ENCODE assay signal across 8 cellular contexts in the genomic region with DNA sequence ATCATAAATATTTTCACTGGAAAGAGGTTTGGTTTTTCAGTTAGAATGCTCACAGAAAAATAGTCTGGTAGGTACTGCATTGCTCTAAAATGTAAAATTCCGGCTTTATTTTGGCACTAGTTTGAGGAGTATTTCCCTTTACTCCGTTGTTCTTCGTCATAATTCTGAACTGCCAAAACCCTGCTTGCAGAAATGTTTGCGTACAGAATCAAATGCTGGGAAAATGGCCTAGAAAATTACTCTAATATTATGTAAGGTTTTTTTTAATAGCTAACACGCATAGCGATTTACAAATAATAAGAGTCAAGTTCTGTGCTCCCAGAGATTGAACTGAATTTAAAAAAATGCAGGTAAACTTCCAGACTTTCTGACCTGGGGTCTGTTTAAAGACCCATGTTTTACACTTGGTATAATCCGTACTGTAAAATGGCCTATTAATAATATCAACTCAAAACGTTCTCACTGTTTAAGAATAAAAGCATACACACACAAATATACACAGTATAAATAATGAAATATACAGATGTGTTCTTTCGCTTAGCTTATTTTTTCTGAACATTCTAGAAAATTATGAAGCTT. TPM values are rescaled to one million over a fixed set of nuclear protein-coding genes. Genes with fewer than 3 reads are reported as not detected.
A peak's percentile ranks its signal among the peaks of the same experiment; 100 is the strongest.
DNase-seq lines count a peak whose midpoint lies in the region; ATAC-seq, FAIRE-seq and TF ChIP-seq lines count a peak whose summit lies in the region.

No MANE protein-coding gene starts in this region.

- no peak for FAIRE-seq in K562 (lab: Jason Lieb, UNC)

- H3K4me3 ChIP-seq in heart left ventricle (peak overlapping the region in 10 of 12 donors; percentile 48 to 86 (median 74)), K562 (no peak overlapping the region), vagina (peak overlapping the region; percentile 63 to 93)

- no peak for ATAC-seq in heart left ventricle
- no peak for ATAC-seq in K562
- ATAC-seq in memory B cell (ENCODE audit: low read depth), result no peak

- no peak for TF ChIP-seq RAD21 in K562 (CRISPR knock-in tag; conservative IDR thresholded peaks at IDR 0.05 in 1 of 2, IDR thresholded peaks at IDR 0.05 in 1 of 2)

- intact Hi-C loops in heart left ventricle (cut with DNase I), result loop anchor here in 1 of 10 donors (2.0 kb wide), 1 partner anchor 23 kb away; a partner anchor contains a TSS
- intact Hi-C loops in cardiac septum (cut with DNase I), result no loop called here
- intact Hi-C loops in K562 (cut with micrococcal nuclease), result no loop called here
- intact Hi-C loops in vagina (cut with DNase I), result no loop called here

- TF ChIP-seq CTCF in heart left ventricle (IDR thresholded peaks at IDR 0.05) (no peak), K562 (IDR thresholded peaks at IDR 0.05 in 2 of 3, conservative IDR thresholded peaks at IDR 0.05 in 1 of 3; ENCODE audit: insufficient read depth in 2 of 3, low read depth in 1 of 3, low read length in 3 of 3) (no peak), vagina (IDR thresholded peaks at IDR 0.05) (no peak)

- TF ChIP-seq POLR2A in heart left ventricle (IDR thresholded peaks at IDR 0.05) (no peak), K562 (conservative IDR thresholded peaks at IDR 0.05) (no peak), vagina (IDR thresholded peaks at IDR 0.05) (no peak)

- no peak overlapping the region for H3K9ac ChIP-seq in K562 (ENCODE audit: insufficient read depth in 1 of 2, low read depth in 2 of 2, low read length in 2 of 2)

- H3K4me2 ChIP-seq in K562 (ENCODE audit: insufficient read depth, low read length), result peak overlapping the region; percentile 97; the same call in 1 of the 2 replicates

- WGBS in heart left ventricle, 4 donors, result 76 to 81% (median 80%) methylated on average over 9 of the region's 9 CpGs
- WGBS in K562 (ENCODE audit: insufficient coverage, low coverage, missing lambda C conversion rate), result 33% methylated on average over 9 of the region's 9 CpGs

- TF ChIP-seq EP300 in K562 (IDR thresholded peaks at IDR 0.05; ENCODE audit: low read length), result no peak

- H3K9me3 ChIP-seq in heart left ventricle (no peaks in the 10 kb centered on the region), K562 (replicated peaks; ENCODE audit: control insufficient read depth, insufficient read depth, low read depth, low read length) (no peaks in the 10 kb centered on the region), vagina (no peaks in the 10 kb centered on the region)

- H3K4me3 Mint-ChIP-seq in memory B cell, result peak overlapping the region; percentile 95

- no peaks in the 10 kb centered on the region for H3K9me1 ChIP-seq in K562 (ENCODE audit: control insufficient read depth, insufficient read depth, low read length)

- H3K79me2 ChIP-seq in K562 (ENCODE audit: control insufficient read depth, insufficient read depth, low read length), result no peaks in the 10 kb centered on the region

- CTCF ChIA-PET in K562 (lab: Yijun Ruan, JAX; ENCODE audit: low intra/inter-chr PET ratio), result no interaction called here

- no TSS peak for BruUV-seq in K562 (replicated peaks; lab: Mats Ljungman, UMichigan)

- peak overlapping the region; percentile 74 for H3K27ac Mint-ChIP-seq in memory B cell

- peaks cover 6% of the 10 kb centered on the region for H3K27me3 Mint-ChIP-seq in memory B cell

- DNase-seq in heart left ventricle (no peak), cardiac septum (ENCODE audit: low spot score) (no peak), K562 (ENCODE audit: extremely low read depth in 1 of 4, low spot score in 3 of 4) (no peak), memory B cell (ENCODE audit: low spot score in 2 of 2) (no peak), vagina (ENCODE audit: extremely low spot score in 2 of 2) (no peak), NCI-H524 (lab: John Stamatoyannopoulos, UW) (no peak), NCI-H446 (lab: John Stamatoyannopoulos, UW) (no peak), AG20443 (ENCODE audit: low spot score) (no peak)

- H3K27ac ChIP-seq in heart left ventricle (no peak overlapping the region), K562 (ENCODE audit: extremely low read depth, low read depth, low read length) (no peak overlapping the region), vagina (no peak overlapping the region)

- H3K4me1 ChIP-seq in heart left ventricle, result peaks cover 0 to 14% (median 2%) of the 10 kb centered on the region in 12 donors
- H3K4me1 ChIP-seq in K562 (replicated peaks in 1 of 2; ENCODE audit: control insufficient read depth in 2 of 2, insufficient read depth in 2 of 2, low read length in 2 of 2), result peaks cover 3 to 11% of the 10 kb centered on the region in 2 experiments; a peak in 3 of 5 replicates
- H3K4me1 ChIP-seq in vagina, result no peaks in the 10 kb centered on the region

- H2AFZ ChIP-seq in K562 (ENCODE audit: low read depth, low read length), result no peak overlapping the region; the same call in 1 of the 2 replicates

- in situ Hi-C loops in K562 (cut with MboI), result no loop called here

- H3K36me3 ChIP-seq in heart left ventricle (no peaks in the 10 kb centered on the region), K562 (ENCODE audit: control insufficient read depth, insufficient read depth, low read length) (no peaks in the 10 kb centered on the region), vagina (no peaks in the 10 kb centered on the region)

- peaks cover 2% of the 10 kb centered on the region for H3K4me1 Mint-ChIP-seq in memory B cell

- POLR2A ChIA-PET in K562 (lab: Yijun Ruan, JAX), result interaction anchor here (1.5 kb wide), 1 partner anchor 8 kb away, joined by 3 read pairs; no protein-coding TSS in a partner anchor

- H4K20me1 ChIP-seq in K562 (replicated peaks; ENCODE audit: control insufficient read depth, insufficient read depth, low read length), result no peaks in the 10 kb centered on the region

- H3K27me3 ChIP-seq in heart left ventricle (peaks cover 0 to 8% (median 0%) of the 10 kb centered on the region in 9 donors), K562 (ENCODE audit: control insufficient read depth in 2 of 2, insufficient read depth in 2 of 2, low read length in 2 of 2) (peaks cover 11 to 27% of the 10 kb centered on the region in 2 experiments), vagina (no peaks in the 10 kb centered on the region)

- no peaks in the 10 kb centered on the region for H3K9me3 Mint-ChIP-seq in memory B cell

- H3K36me3 Mint-ChIP-seq in memory B cell, result no peaks in the 10 kb centered on the region

TF ChIP-seq in K562, 482 proteins besides CTCF, POLR2A, EP300 and RAD21:
- TF ChIP-seq NFATC3 (IDR thresholded peaks at IDR 0.05) (no peak), CBX8 (IDR thresholded peaks at IDR 0.05; ENCODE audit: borderline replicate concordance, extremely low read depth, low read depth, low read length, poor library complexity, severe bottlenecking) (peak; percentile 94), CBX2 (IDR thresholded peaks at IDR 0.05; ENCODE audit: insufficient read depth, low read length, poor library complexity, severe bottlenecking) (peak; percentile 83)

RNA-seq across cellular contexts. Expression of a gene that starts 23.6 kb away (rescaled TPM):
- total RNA-seq in heart left ventricle (10 to 100 TPM in 1 of 9 donors, 1 to 10 TPM in 6, under 1 TPM in 2; 0.83 to 30.7 (median 1.5) TPM), cardiac septum (0.57 TPM), K562 (2014; rRNA removed) (31.3 and 36.6 TPM in 2 replicates), K562 (2014; rRNA removed; fragmentation: Illumina TruSeq; extraction: Trizol) (53.2 and 56.1 TPM in 2 replicates), K562 (2015; rRNA removed; fragmentation: Illumina TruSeq; extraction: Trizol) (63.0 and 66.2 TPM in 2 replicates), K562 (2021) (50.3 and 58.2 TPM in 2 replicates), vagina (18.9 TPM)
- polyA plus RNA-seq in heart left ventricle (under 1 TPM; 0.08 to 0.62 TPM), K562 (2011; rRNA removed) (38.7 and 46.1 TPM in 2 replicates), K562 (2014; fragmentation: Illumina TruSeq; extraction: Trizol) (31.2 and 51.2 TPM in 2 replicates), K562 (2014; fragmentation: Nextera tagmentation; extraction: Ambion mirVana) (10 to 100 TPM; 18.1 to 37.3 TPM), K562 (2014; rRNA removed) (23.9 and 25.8 TPM in 2 replicates)
- 109 and 164 TPM in 2 replicates for total RNA-seq in K562 (2011; cell fraction: chromatin; rRNA removed; ENCODE audit: low replicate concordance)
- total RNA-seq in K562 (2011; cell fraction: nucleolus; rRNA removed), result 32.2 and 33.3 TPM in 2 replicates
- total RNA-seq in K562 (2011; cell fraction: nucleoplasm; rRNA removed), result 73.6 and 93.8 TPM in 2 replicates
- polyA plus RNA-seq in K562 (2011; cell fraction: cytosol; rRNA removed), result 11.7 and 20.2 TPM in 2 replicates
- polyA plus RNA-seq in K562 (2011; cell fraction: nucleus; rRNA removed), result 74.2 and 149 TPM in 2 replicates
- 20.9 and 29.6 TPM in 2 replicates for polyA plus RNA-seq in K562 (2012)
- 122 and 166 TPM in 2 replicates for polyA minus RNA-seq in K562 (2011; rRNA and poly(A)+ RNA removed)
- 60.1 and 67.3 TPM in 2 replicates for polyA minus RNA-seq in K562 (2011; cell fraction: cytosol; rRNA and poly(A)+ RNA removed)
- 50.6 and 151 TPM in 2 replicates for polyA minus RNA-seq in K562 (2011; cell fraction: nucleus; rRNA and poly(A)+ RNA removed)
